1 cellular context compared by ENCODE assay signal in the genomic region with DNA sequence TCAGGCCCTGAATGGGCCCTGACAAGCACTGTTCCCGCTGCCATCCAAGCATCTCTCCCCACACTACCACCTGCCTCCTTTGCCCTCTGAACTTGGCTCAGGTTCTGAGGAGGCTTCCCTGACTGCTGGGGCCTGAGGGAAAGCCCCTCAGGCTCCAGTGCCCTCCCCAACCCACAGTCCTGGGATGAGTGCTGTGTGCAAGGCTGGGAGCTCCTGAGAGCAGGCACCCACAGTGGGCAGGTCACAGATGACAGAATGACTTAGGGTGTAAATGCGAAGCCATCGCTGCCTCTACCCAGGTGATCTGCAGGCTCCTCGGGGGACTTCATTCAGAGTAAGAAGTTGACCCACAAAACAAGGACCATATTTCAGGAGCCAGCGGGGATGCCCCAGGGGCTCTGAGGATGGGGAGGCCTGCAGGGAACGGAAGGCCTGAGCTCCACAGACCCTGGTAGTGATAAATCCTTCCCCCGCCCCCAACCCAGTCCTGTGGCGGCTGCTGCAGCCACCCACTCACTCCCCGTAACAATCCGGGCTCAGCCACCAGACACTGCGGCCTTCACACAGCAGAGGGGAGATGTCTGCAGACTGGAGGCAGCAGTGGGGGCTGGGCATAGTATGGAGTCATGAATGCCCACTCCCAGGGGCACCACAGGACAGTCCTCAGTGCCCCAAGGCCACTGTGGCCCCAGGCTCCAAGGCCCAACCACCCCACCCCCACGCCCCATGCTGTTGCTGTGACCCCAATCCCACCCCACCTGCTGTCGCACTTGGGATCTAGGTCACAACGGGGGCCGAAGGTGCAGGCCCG.
TF ChIP-seq lines count a peak whose summit lies in the region.

No MANE protein-coding gene starts in this region.

TF ChIP-seq in H1, 55 proteins besides CTCF, POLR2A, EP300 and RAD21:
- TF ChIP-seq PHF8 (conservative IDR thresholded peaks at IDR 0.05; ENCODE audit: low read depth, low read length): no peak
- no peak for TF ChIP-seq BCL11A (IDR thresholded peaks at IDR 0.05; ENCODE audit: low read depth in 2 of 2, low read length in 2 of 2)
- no peak for TF ChIP-seq HDAC6 (IDR thresholded peaks at IDR 0.05; ENCODE audit: low read depth, low read length)
- TF ChIP-seq ZNF274 (IDR thresholded peaks at IDR 0.05; ENCODE audit: borderline replicate concordance, extremely low read depth, low read length): no peak
- TF ChIP-seq SIX5 (IDR thresholded peaks at IDR 0.05; ENCODE audit: low read depth, low read length): no peak
- no peak for TF ChIP-seq POLR2AphosphoS5 (IDR thresholded peaks at IDR 0.05; ENCODE audit: low read depth, low read length)
- TF ChIP-seq KDM5A (IDR thresholded peaks at IDR 0.05; ENCODE audit: low read length): no peak
- TF ChIP-seq, protein P1, sequence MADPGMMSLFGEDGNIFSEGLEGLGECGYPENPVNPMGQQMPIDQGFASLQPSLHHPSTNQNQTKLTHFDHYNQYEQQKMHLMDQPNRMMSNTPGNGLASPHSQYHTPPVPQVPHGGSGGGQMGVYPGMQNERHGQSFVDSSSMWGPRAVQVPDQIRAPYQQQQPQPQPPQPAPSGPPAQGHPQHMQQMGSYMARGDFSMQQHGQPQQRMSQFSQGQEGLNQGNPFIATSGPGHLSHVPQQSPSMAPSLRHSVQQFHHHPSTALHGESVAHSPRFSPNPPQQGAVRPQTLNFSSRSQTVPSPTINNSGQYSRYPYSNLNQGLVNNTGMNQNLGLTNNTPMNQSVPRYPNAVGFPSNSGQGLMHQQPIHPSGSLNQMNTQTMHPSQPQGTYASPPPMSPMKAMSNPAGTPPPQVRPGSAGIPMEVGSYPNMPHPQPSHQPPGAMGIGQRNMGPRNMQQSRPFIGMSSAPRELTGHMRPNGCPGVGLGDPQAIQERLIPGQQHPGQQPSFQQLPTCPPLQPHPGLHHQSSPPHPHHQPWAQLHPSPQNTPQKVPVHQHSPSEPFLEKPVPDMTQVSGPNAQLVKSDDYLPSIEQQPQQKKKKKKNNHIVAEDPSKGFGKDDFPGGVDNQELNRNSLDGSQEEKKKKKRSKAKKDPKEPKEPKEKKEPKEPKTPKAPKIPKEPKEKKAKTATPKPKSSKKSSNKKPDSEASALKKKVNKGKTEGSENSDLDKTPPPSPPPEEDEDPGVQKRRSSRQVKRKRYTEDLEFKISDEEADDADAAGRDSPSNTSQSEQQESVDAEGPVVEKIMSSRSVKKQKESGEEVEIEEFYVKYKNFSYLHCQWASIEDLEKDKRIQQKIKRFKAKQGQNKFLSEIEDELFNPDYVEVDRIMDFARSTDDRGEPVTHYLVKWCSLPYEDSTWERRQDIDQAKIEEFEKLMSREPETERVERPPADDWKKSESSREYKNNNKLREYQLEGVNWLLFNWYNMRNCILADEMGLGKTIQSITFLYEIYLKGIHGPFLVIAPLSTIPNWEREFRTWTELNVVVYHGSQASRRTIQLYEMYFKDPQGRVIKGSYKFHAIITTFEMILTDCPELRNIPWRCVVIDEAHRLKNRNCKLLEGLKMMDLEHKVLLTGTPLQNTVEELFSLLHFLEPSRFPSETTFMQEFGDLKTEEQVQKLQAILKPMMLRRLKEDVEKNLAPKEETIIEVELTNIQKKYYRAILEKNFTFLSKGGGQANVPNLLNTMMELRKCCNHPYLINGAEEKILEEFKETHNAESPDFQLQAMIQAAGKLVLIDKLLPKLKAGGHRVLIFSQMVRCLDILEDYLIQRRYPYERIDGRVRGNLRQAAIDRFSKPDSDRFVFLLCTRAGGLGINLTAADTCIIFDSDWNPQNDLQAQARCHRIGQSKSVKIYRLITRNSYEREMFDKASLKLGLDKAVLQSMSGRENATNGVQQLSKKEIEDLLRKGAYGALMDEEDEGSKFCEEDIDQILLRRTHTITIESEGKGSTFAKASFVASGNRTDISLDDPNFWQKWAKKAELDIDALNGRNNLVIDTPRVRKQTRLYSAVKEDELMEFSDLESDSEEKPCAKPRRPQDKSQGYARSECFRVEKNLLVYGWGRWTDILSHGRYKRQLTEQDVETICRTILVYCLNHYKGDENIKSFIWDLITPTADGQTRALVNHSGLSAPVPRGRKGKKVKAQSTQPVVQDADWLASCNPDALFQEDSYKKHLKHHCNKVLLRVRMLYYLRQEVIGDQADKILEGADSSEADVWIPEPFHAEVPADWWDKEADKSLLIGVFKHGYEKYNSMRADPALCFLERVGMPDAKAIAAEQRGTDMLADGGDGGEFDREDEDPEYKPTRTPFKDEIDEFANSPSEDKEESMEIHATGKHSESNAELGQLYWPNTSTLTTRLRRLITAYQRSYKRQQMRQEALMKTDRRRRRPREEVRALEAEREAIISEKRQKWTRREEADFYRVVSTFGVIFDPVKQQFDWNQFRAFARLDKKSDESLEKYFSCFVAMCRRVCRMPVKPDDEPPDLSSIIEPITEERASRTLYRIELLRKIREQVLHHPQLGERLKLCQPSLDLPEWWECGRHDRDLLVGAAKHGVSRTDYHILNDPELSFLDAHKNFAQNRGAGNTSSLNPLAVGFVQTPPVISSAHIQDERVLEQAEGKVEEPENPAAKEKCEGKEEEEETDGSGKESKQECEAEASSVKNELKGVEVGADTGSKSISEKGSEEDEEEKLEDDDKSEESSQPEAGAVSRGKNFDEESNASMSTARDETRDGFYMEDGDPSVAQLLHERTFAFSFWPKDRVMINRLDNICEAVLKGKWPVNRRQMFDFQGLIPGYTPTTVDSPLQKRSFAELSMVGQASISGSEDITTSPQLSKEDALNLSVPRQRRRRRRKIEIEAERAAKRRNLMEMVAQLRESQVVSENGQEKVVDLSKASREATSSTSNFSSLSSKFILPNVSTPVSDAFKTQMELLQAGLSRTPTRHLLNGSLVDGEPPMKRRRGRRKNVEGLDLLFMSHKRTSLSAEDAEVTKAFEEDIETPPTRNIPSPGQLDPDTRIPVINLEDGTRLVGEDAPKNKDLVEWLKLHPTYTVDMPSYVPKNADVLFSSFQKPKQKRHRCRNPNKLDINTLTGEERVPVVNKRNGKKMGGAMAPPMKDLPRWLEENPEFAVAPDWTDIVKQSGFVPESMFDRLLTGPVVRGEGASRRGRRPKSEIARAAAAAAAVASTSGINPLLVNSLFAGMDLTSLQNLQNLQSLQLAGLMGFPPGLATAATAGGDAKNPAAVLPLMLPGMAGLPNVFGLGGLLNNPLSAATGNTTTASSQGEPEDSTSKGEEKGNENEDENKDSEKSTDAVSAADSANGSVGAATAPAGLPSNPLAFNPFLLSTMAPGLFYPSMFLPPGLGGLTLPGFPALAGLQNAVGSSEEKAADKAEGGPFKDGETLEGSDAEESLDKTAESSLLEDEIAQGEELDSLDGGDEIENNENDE (IDR thresholded peaks at IDR 0.05; ENCODE audit: insufficient replicate concordance, low read length): no peak
- TF ChIP-seq NRF1 (IDR thresholded peaks at IDR 0.05; ENCODE audit: low read depth, low read length): no peak
- TF ChIP-seq EGR1 (IDR thresholded peaks at IDR 0.05; ENCODE audit: borderline replicate concordance, low read depth, low read length): no peak
- TF ChIP-seq FOSL1 (IDR thresholded peaks at IDR 0.05; ENCODE audit: insufficient read depth, low read depth, low read length): no peak
